8 cellular contexts compared by ENCODE assay signal in genomic region chr1:35930593-35931423, GRCh38. TPM values are rescaled to one million over a fixed set of nuclear protein-coding genes. Genes with fewer than 3 reads are reported as not detected.
DNase-seq lines count a peak whose midpoint lies in the region; ATAC-seq and TF ChIP-seq lines count a peak whose summit lies in the region.

Gene AGO3, plus strand, starts transcription at chr1:35931105. Its CDS starts 322 bp downstream, at chr1:35931427.

- intact Hi-C loops in cardiac septum (cut with DNase I): loop anchor here (5.0 kb wide), 1 partner anchor 49 kb away; the partner anchor contains the start of gene AGO1
- intact Hi-C loops in tibial artery (cut with DNase I; ENCODE audit: low total_unique reads): no loop called here

- peak within 1 kb of the TSS; percentile 63 for H3K4me2 ChIP-seq in trophoblast cell (ENCODE audit: low read length)

- H3K36me3 Mint-ChIP-seq in activated naive CD8-positive, alpha-beta T cell treated with anti-CD3 and anti-CD28 coated beads, Interleukin-2, amount 50 U/mL, for 24 hours (ENCODE audit: low read depth): no peaks in the 10 kb centered on the region

- H3K79me2 ChIP-seq in trophoblast cell (ENCODE audit: control insufficient read depth, insufficient read depth, low read length, poor library complexity): peaks cover 11% of the 10 kb centered on the region

- H2AK5ac ChIP-seq in trophoblast cell (ENCODE audit: low read length): peak within 1 kb of the TSS; percentile 74

- no peaks in the 10 kb centered on the region for H3K9me3 Mint-ChIP-seq in activated naive CD8-positive, alpha-beta T cell treated with anti-CD3 and anti-CD28 coated beads, Interleukin-2, amount 50 U/mL, for 24 hours

- H3K4me1 ChIP-seq in trophoblast cell (ENCODE audit: control insufficient read depth in 1 of 2, insufficient read depth in 2 of 2, low read length in 2 of 2) (peaks cover 0 to 3% of the 10 kb centered on the region in 2 experiments), tibial artery (peaks cover 0 to 38% (median 4%) of the 10 kb centered on the region in 4 donors)

- H3K23ac ChIP-seq in trophoblast cell (ENCODE audit: low read length): no peak within 1 kb of the TSS

- peak within 1 kb of the TSS; percentile 98 for H2BK5ac ChIP-seq in trophoblast cell (ENCODE audit: low read depth, low read length, poor library complexity)

- TF ChIP-seq CTCF in GM12875 (IDR thresholded peaks at IDR 0.05; ENCODE audit: borderline replicate concordance, insufficient read depth, low read depth, low read length) (no peak), tibial artery (IDR thresholded peaks at IDR 0.05) (peak in 1 of 2 experiments; percentile 1)

- no peaks in the 10 kb centered on the region for H3K9me3 ChIP-seq in trophoblast cell (ENCODE audit: insufficient read depth, low read depth, low read length)
- H3K9me3 ChIP-seq in tibial artery: no peaks in the 10 kb centered on the region

- H3K27me3 Mint-ChIP-seq in activated naive CD8-positive, alpha-beta T cell treated with anti-CD3 and anti-CD28 coated beads, Interleukin-2, amount 50 U/mL, for 24 hours: no peaks in the 10 kb centered on the region

- H3K4me3 Mint-ChIP-seq in activated naive CD8-positive, alpha-beta T cell treated with anti-CD3 and anti-CD28 coated beads, Interleukin-2, amount 50 U/mL, for 24 hours: peak within 1 kb of the TSS; percentile 96

- peak; percentile 84 for ATAC-seq in HG02798 (IDR thresholded peaks at IDR 0.05; ENCODE audit: poor library complexity, unreplicated experiment)
- peak; percentile 97 for ATAC-seq in activated naive CD8-positive, alpha-beta T cell treated with anti-CD3 and anti-CD28 coated beads, Interleukin-2, amount 50 U/mL, for 24 hours

- peak within 1 kb of the TSS; percentile 99 for H4K8ac ChIP-seq in trophoblast cell (ENCODE audit: low read depth, low read length)

- peak within 1 kb of the TSS; percentile 97 for H2BK120ac ChIP-seq in trophoblast cell (ENCODE audit: insufficient read depth, low read length, poor library complexity)

- peaks cover 43% of the 10 kb centered on the region for H3K4me1 Mint-ChIP-seq in activated naive CD8-positive, alpha-beta T cell treated with anti-CD3 and anti-CD28 coated beads, Interleukin-2, amount 50 U/mL, for 24 hours

- peak within 1 kb of the TSS; percentile 100 for H4K12ac ChIP-seq in trophoblast cell (ENCODE audit: low read depth, low read length)

- H3K27ac Mint-ChIP-seq in activated naive CD8-positive, alpha-beta T cell treated with anti-CD3 and anti-CD28 coated beads, Interleukin-2, amount 50 U/mL, for 24 hours: peak within 1 kb of the TSS; percentile 95

- peak within 1 kb of the TSS; percentile 97 for H2AFZ ChIP-seq in trophoblast cell (ENCODE audit: insufficient read depth, low read length, poor library complexity)

- peaks cover 14% of the 10 kb centered on the region for H3K79me1 ChIP-seq in trophoblast cell (ENCODE audit: low read length)

- H3K36me3 ChIP-seq in trophoblast cell (ENCODE audit: control insufficient read depth in 1 of 2, insufficient read depth in 2 of 2, low read length in 2 of 2): no peaks in the 10 kb centered on the region
- H3K36me3 ChIP-seq in tibial artery: no peaks in the 10 kb centered on the region

- H3K27ac ChIP-seq in trophoblast cell (ENCODE audit: low read depth, low read length) (peak within 1 kb of the TSS; percentile 99), tibial artery (peak within 1 kb of the TSS; percentile 96 to 98)

- peak within 1 kb of the TSS; percentile 82 for H3K4ac ChIP-seq in trophoblast cell (ENCODE audit: low read depth, low read length)

- H3K27me3 ChIP-seq in trophoblast cell (ENCODE audit: insufficient read depth, low read length): no peaks in the 10 kb centered on the region
- no peaks in the 10 kb centered on the region for H3K27me3 ChIP-seq in tibial artery

- H3K14ac ChIP-seq in trophoblast cell (ENCODE audit: low read length): peak within 1 kb of the TSS; percentile 100

- WGBS in trophoblast cell (ENCODE audit: extremely low coverage, insufficient coverage, insufficient read length): no CpG with 5 or more reads among the region's 110 CpGs

- H2BK12ac ChIP-seq in trophoblast cell (ENCODE audit: low read length): peak within 1 kb of the TSS; percentile 42

- H3K4me3 ChIP-seq in GM12875 (ENCODE audit: low read depth, low read length): peak within 1 kb of the TSS; percentile 99
- H3K4me3 ChIP-seq in trophoblast cell (ENCODE audit: low read depth, low read length): peak within 1 kb of the TSS; percentile 94
- peak within 1 kb of the TSS; percentile 71 to 73 for H3K4me3 ChIP-seq in tibial artery

- H4K91ac ChIP-seq in trophoblast cell (ENCODE audit: low read depth, low read length): peak within 1 kb of the TSS; percentile 100

- DNase-seq in NCI-H1417 treated with DMSO at 0.1 percent for 48 hours (lab: John Stamatoyannopoulos, UW) (peak; percentile 37), T follicular helper cell (ENCODE audit: low read depth) (peak; percentile 77), cardiac septum (ENCODE audit: low spot score) (peak; percentile 94), trophoblast cell (peak; percentile 72 to 73), tibial artery (peak; percentile 86 to 92)
- peak; percentile 91 for DNase-seq in activated naive CD8-positive, alpha-beta T cell treated with anti-CD3 and anti-CD28 coated beads, Interleukin-2, amount 50 U/mL, for 24 hours

- H3K9ac ChIP-seq in trophoblast cell (ENCODE audit: low read length): peak within 1 kb of the TSS; percentile 93

- peak within 1 kb of the TSS; percentile 99 for H3K18ac ChIP-seq in trophoblast cell (ENCODE audit: low read length)

RNA-seq across cellular contexts. Expression of gene AGO3, which starts in this region (rescaled TPM):
- 17.5 TPM for total RNA-seq in cardiac septum
- polyA plus RNA-seq in trophoblast cell (2013): 12.9 and 13.3 TPM in 2 replicates

Comparison
In these comparisons a context has a peak if more than half of its experiments do, and no peak if none do; other contexts are left out.
1. Peak in every context shown above with its lines: DNase-seq, ATAC-seq, H3K4me3 ChIP-seq and H3K27ac ChIP-seq.
2. DNase-seq: peak in every context shown above with its lines; median percentile 94 in cardiac septum; 91 in activated naive CD8-positive, alpha-beta T cell treated with anti-CD3 and anti-CD28 coated beads, Interleukin-2, amount 50 U/mL, for 24 hours; 89 in tibial artery; 77 in T follicular helper cell; 72 in trophoblast cell; 37 in NCI-H1417 treated with DMSO at 0.1 percent for 48 hours.